In the genomic region with DNA sequence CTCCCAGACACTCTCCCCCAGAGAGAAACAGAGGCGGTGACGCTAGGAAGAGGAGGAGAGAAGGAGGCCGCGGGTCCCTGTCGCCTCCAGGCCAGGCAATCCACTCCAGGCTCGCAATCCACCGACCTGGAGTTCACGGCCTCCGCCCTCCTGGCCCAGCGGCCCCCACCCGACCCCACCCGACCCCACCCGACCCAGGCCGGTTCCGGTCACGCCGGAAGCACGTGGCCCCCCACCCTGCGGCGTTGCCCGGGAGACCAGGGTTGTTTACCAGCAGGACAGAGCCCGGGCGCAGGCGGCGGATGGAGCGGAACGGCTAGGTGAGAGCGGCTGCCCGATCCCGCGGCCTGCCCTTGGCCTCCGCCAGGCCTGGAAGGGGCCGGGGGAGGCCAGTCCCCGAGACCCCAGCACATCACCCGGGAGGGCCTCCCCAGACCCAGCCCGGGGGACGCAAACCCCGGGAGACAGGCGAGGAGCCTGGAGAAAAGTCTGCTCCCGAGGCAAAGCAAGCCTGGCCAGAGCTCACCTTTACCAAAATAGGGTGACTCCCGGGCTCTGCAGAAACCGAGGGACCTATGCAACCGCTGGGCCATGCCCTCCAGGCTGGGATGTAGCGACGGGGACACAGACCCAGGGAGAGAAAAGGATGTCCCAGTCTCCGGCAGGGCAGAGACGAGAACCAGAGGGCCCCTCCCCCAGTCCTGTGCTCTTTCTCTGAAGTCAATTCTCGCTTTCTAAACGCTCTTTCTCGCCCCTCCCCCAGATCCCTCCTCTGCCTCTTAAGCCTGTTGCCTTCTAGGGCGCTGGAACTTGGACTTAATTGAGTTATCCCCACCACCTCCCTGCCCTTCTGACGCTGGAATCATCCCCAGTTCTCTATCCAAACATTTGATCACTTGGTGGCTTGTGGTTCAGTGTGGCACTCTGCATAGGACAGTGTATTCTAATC, we compare ENCODE assay signal across 10 cellular contexts. TPM values are rescaled to one million over a fixed set of nuclear protein-coding genes. Genes with fewer than 3 reads are reported as not detected.
DNase-seq lines count a peak whose midpoint lies in the region; ATAC-seq and TF ChIP-seq lines count a peak whose summit lies in the region.
"Had no signal": no experiment of that assay in that cellular context is flagged by ENCODE, and none has a peak within 500 bp of the region (broad histone marks: within the 10 kb centered on the region; RNA-seq: fewer than 3 reads in every experiment).

PLA2G2C (minus strand) TSS at position 685 of the 949 bp plus-strand sequence. CDS start 9,155 bp downstream, outside the sequence.
UBXN10 (plus strand) TSS at position 263 of the 949 bp plus-strand sequence. CDS start 4,466 bp downstream, outside the sequence.

- TF ChIP-seq CTCF in SK-N-SH (IDR thresholded peaks at IDR 0.05): no peak

- no peaks in the 10 kb centered on the region for H4K20me1 ChIP-seq in SK-N-SH (ENCODE audit: insufficient read depth)

- H3K79me2 ChIP-seq in SK-N-SH (ENCODE audit: insufficient read depth): no peaks in the 10 kb centered on the region

- H3K4me2 ChIP-seq in SK-N-SH: no peak within 1 kb of the TSS

- ATAC-seq in SK-N-SH treated with all-trans-retinoic acid at 6 μM for 48 hours (no peak), left ventricle myocardium superior (peak; percentile 80), GM18867 (IDR thresholded peaks at IDR 0.05; ENCODE audit: unreplicated experiment) (no peak), GM19328 (IDR thresholded peaks at IDR 0.05; ENCODE audit: unreplicated experiment) (no peak)

- H3K36me3 ChIP-seq in SK-N-SH (replicated peaks in 1 of 2; ENCODE audit: control insufficient read depth in 1 of 2, insufficient read depth in 2 of 2, low read length in 1 of 2): no peaks in the 10 kb centered on the region

- POLR2A ChIA-PET in SK-N-SH (lab: Yijun Ruan, JAX): no interaction called here

- H3K9me3 ChIP-seq in SK-N-SH: no peaks in the 10 kb centered on the region

- CTCF ChIA-PET in SK-N-SH (lab: Yijun Ruan, JAX): no interaction called here

- WGBS in SK-N-SH (ENCODE audit: low lambda C conversion rate): 29% methylated on average over 22 of the region's 52 CpGs

- H3K4me3 ChIP-seq in SK-N-SH (ENCODE audit: low read depth in 2 of 2, low read length in 1 of 2): no peak within 1 kb of the TSS

- H3K9me2 ChIP-seq in SK-N-SH: no peaks in the 10 kb centered on the region

- no peak within 1 kb of the TSS for H3K27ac ChIP-seq in SK-N-SH (ENCODE audit: low read depth in 2 of 2, low read length in 1 of 2)

- DNase-seq in SK-N-SH: peak; percentile 61
- peak; percentile 7 for DNase-seq in activated T-helper 1 cell treated with Interleukin-2 at 50 U/mL for 16 hours (ENCODE audit: low read depth)
- peak; percentile 80 for DNase-seq in left ventricle myocardium superior
- DNase-seq in renal cortical epithelial cell (ENCODE audit: low read depth): peak; percentile 38
- DNase-seq in dermis blood vessel endothelial cell: no peak

- no peak within 1 kb of the TSS for H3K9ac ChIP-seq in SK-N-SH

- H3K4me1 ChIP-seq in SK-N-SH (ENCODE audit: control insufficient read depth in 1 of 2, insufficient read depth in 2 of 2, low read depth in 1 of 2, low read length in 1 of 2): peaks cover 0 to 3% of the 10 kb centered on the region in 2 experiments; a peak in 1 of 4 replicates

- no peak within 1 kb of the TSS for H2AFZ ChIP-seq in SK-N-SH (ENCODE audit: low read depth)

- H3K27me3 ChIP-seq in SK-N-SH (ENCODE audit: insufficient read depth): no peaks in the 10 kb centered on the region; the same call in 1 of the 2 replicates

- intact Hi-C loops in left ventricle myocardium superior (cut with micrococcal nuclease): no loop called here

- TF ChIP-seq EP300 in SK-N-SH (IDR thresholded peaks at IDR 0.05; ENCODE audit: borderline replicate concordance in 1 of 2, low read depth in 1 of 2, low read length in 1 of 2): no peak

- no peak for TF ChIP-seq RAD21 in SK-N-SH (IDR thresholded peaks at IDR 0.05; ENCODE audit: low read length)

- H3F3A ChIP-seq in SK-N-SH (replicated peaks; ENCODE audit: insufficient read depth): no peaks in the 10 kb centered on the region

TF ChIP-seq in SK-N-SH, 30 proteins besides CTCF, POLR2A, EP300 and RAD21:
- TF ChIP-seq MEF2A (IDR thresholded peaks at IDR 0.05; ENCODE audit: borderline replicate concordance, low read depth) (no peak), RFX5 (IDR thresholded peaks at IDR 0.05; ENCODE audit: low read length) (no peak), TAF1 (IDR thresholded peaks at IDR 0.05; ENCODE audit: borderline replicate concordance, low read depth, low read length) (no peak), GATA2 (CRISPR knock-in tag; IDR thresholded peaks at IDR 0.05) (no peak)

TF ChIP-seq in SK-N-SH treated with all-trans-retinoic acid at 6 μM for 48 hours, 23 proteins besides CTCF, POLR2A, EP300 and RAD21:
- TF ChIP-seq ISL1 (CRISPR knock-in tag; IDR thresholded peaks at IDR 0.05) (no peak), POU6F1 (CRISPR knock-in tag; IDR thresholded peaks at IDR 0.05; ENCODE audit: borderline replicate concordance, low read depth) (no peak), BACH2 (CRISPR knock-in tag; IDR thresholded peaks at IDR 0.05; ENCODE audit: borderline replicate concordance) (no peak), CSDC2 (CRISPR knock-in tag; IDR thresholded peaks at IDR 0.05) (no peak), RARB (CRISPR knock-in tag; IDR thresholded peaks at IDR 0.05) (no peak), PPARA (CRISPR knock-in tag; IDR thresholded peaks at IDR 0.05; ENCODE audit: borderline replicate concordance) (no peak), ZC3H10 (CRISPR knock-in tag; IDR thresholded peaks at IDR 0.05) (no peak), ZNF8 (CRISPR knock-in tag; IDR thresholded peaks at IDR 0.05) (no peak), OSR1 (CRISPR knock-in tag; IDR thresholded peaks at IDR 0.05) (no peak), CREB5 (CRISPR knock-in tag; IDR thresholded peaks at IDR 0.05; ENCODE audit: low read depth) (no peak), ZFP3 (CRISPR knock-in tag; IDR thresholded peaks at IDR 0.05) (no peak), SNAI2 (CRISPR knock-in tag; IDR thresholded peaks at IDR 0.05) (no peak), ESRRG (CRISPR knock-in tag; IDR thresholded peaks at IDR 0.05) (no peak)
- TF ChIP-seq, protein P1, sequence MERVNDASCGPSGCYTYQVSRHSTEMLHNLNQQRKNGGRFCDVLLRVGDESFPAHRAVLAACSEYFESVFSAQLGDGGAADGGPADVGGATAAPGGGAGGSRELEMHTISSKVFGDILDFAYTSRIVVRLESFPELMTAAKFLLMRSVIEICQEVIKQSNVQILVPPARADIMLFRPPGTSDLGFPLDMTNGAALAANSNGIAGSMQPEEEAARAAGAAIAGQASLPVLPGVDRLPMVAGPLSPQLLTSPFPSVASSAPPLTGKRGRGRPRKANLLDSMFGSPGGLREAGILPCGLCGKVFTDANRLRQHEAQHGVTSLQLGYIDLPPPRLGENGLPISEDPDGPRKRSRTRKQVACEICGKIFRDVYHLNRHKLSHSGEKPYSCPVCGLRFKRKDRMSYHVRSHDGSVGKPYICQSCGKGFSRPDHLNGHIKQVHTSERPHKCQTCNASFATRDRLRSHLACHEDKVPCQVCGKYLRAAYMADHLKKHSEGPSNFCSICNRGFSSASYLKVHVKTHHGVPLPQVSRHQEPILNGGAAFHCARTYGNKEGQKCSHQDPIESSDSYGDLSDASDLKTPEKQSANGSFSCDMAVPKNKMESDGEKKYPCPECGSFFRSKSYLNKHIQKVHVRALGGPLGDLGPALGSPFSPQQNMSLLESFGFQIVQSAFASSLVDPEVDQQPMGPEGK (CRISPR knock-in tag; IDR thresholded peaks at IDR 0.05; ENCODE audit: borderline replicate concordance): no peak

RNA-seq across cellular contexts. Expression of gene PLA2G2C, which starts in this region (rescaled TPM):
- polyA plus RNA-seq in SK-N-SH (2012; rRNA removed): not detected in 2 replicates
- polyA plus RNA-seq in SK-N-SH (2012; cell fraction: cytosol; rRNA removed): not detected in 2 replicates
- polyA plus RNA-seq in SK-N-SH (2012; cell fraction: nucleus; rRNA removed): not detected in 2 replicates
- total RNA-seq in left ventricle myocardium superior (not detected), renal cortical epithelial cell (not detected in 2 replicates), dermis blood vessel endothelial cell (not detected in 2 replicates)
- total RNA-seq: subcutaneous adipose tissue had no signal
- polyA plus RNA-seq: BJ had no signal

RNA-seq across cellular contexts. Expression of gene UBXN10, which starts in this region (rescaled TPM):
- not detected in 2 replicates for polyA plus RNA-seq in SK-N-SH (2012; rRNA removed)
- polyA plus RNA-seq in SK-N-SH (2012; cell fraction: cytosol; rRNA removed): under 0.01 TPM in 1 of 2 replicates, not detected in the other
- polyA plus RNA-seq in SK-N-SH (2012; cell fraction: nucleus; rRNA removed): not detected in 2 replicates
- 0.92 TPM for total RNA-seq in left ventricle myocardium superior
- total RNA-seq in renal cortical epithelial cell: 0.52 and 2.8 TPM in 2 replicates
- 0.05 TPM in 1 of 2 replicates, not detected in the other for total RNA-seq in dermis blood vessel endothelial cell
- polyA plus RNA-seq: BJ had no signal

Comparison
In these comparisons a context has a peak if more than half of its experiments do, and no peak if none do; other contexts are left out.
1. Peak in DNase-seq in SK-N-SH; RNA of the genes that start here not detected or under 1 TPM.
2. Peak in DNase-seq and ATAC-seq in left ventricle myocardium superior; RNA of the genes that start here not detected or under 1 TPM.